ENCODE assay signal across 1 cellular context in the genomic region with DNA sequence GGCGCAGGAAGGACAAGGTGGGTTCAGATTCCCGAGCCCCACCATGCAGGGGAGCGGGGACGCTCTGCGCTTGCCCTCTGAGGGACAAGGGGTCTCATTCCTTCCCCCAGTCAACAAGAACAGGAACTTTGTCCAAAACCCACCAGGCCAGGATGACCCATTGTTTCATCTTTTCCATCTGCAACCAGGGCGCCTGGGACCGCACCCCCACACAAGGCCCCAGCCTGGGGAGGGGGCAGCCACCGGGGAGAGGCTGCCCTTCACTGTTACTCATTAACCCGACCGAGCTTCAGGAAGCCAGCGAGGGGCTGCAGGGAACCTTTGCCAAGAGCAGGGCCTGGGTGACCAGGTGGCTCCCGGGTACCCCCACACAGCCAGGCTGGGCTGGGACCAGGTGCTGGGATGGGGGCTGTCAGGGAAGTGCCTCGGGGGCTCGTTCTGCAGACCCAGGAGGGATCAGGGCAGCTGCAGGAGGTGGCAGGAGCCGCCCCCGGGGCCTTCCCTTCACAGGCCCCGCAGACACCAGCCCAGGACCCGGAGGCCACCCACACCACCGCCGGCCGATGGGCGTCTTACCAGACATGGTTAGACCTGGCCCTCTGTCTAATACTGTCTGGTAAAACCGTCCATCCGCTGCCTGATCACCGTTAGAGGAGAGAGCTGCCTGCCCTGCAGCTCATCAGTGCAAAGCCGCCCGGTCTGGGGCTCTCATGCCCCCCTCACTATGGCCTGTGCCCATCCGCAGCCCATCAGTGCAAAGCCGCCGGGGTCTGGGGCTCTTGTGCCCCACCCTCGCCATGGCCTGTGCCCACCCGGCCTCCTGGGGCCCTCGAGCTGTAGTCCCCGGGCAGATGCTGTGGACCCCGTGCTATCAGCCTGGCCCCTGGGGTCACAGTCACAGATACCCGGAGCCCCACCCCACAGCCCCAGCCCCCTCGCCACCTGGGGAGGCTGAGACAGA.
TF ChIP-seq lines count a peak whose summit lies in the region.

No MANE protein-coding gene starts in this region.

TF ChIP-seq in HepG2, 621 proteins besides CTCF, POLR2A, EP300 and RAD21 (continues in another document):
- TF ChIP-seq ZNF713 (CRISPR knock-in tag; IDR thresholded peaks at IDR 0.05) (no peak), NFE2L1 (CRISPR knock-in tag; IDR thresholded peaks at IDR 0.05; ENCODE audit: borderline replicate concordance) (no peak), MZF1 (CRISPR knock-in tag; IDR thresholded peaks at IDR 0.05; ENCODE audit: borderline replicate concordance) (no peak), ZNF569 (CRISPR knock-in tag; IDR thresholded peaks at IDR 0.05; ENCODE audit: borderline replicate concordance) (no peak), ZNF24 (IDR thresholded peaks at IDR 0.05) (no peak), ZNF180 (CRISPR knock-in tag; IDR thresholded peaks at IDR 0.05; ENCODE audit: borderline replicate concordance, low read depth) (no peak), NR2F2 (IDR thresholded peaks at IDR 0.05; ENCODE audit: borderline replicate concordance, low read depth) (no peak), ZNF333 (CRISPR knock-in tag; IDR thresholded peaks at IDR 0.05; ENCODE audit: borderline replicate concordance) (no peak), ARNT2 (CRISPR knock-in tag; IDR thresholded peaks at IDR 0.05; ENCODE audit: low read depth) (no peak), ZNF558 (CRISPR knock-in tag; IDR thresholded peaks at IDR 0.05; ENCODE audit: borderline replicate concordance) (no peak), ZNF382 (CRISPR knock-in tag; IDR thresholded peaks at IDR 0.05; ENCODE audit: borderline replicate concordance) (no peak), CCAR2 (optimal IDR thresholded peaks at IDR 0.05; ENCODE audit: low read depth, low read length) (no peak), ZNF451 (CRISPR knock-in tag; IDR thresholded peaks at IDR 0.05) (no peak), HNRNPH1 (optimal IDR thresholded peaks at IDR 0.05; ENCODE audit: low read depth, low read length) (no peak), AGO1 (IDR thresholded peaks at IDR 0.05; ENCODE audit: low read depth, low read length, poor library complexity, severe bottlenecking) (no peak), KDM5A (IDR thresholded peaks at IDR 0.05; ENCODE audit: borderline replicate concordance, low read length) (no peak), NR2F1 (CRISPR knock-in tag; IDR thresholded peaks at IDR 0.05) (no peak), ZNF792 (CRISPR knock-in tag; IDR thresholded peaks at IDR 0.05) (no peak), KDM1A (CRISPR knock-in tag; IDR thresholded peaks at IDR 0.05) (no peak), CENPT (CRISPR knock-in tag; IDR thresholded peaks at IDR 0.05; ENCODE audit: low read depth) (no peak), TCF12 (IDR thresholded peaks at IDR 0.05) (no peak), TCF12 (CRISPR knock-in tag; IDR thresholded peaks at IDR 0.05) (no peak), SUZ12 (IDR thresholded peaks at IDR 0.05; ENCODE audit: low read depth, low read length) (no peak), TAF15 (IDR thresholded peaks at IDR 0.05; ENCODE audit: low read depth, low read length, poor library complexity, severe bottlenecking) (no peak), ZNF484 (CRISPR knock-in tag; IDR thresholded peaks at IDR 0.05; ENCODE audit: borderline replicate concordance, low read depth) (no peak), BCL6 (CRISPR knock-in tag; IDR thresholded peaks at IDR 0.05) (no peak), STAG1 (CRISPR knock-in tag; IDR thresholded peaks at IDR 0.05) (no peak), GATAD1 (CRISPR knock-in tag; IDR thresholded peaks at IDR 0.05) (no peak), ZNF17 (CRISPR knock-in tag; IDR thresholded peaks at IDR 0.05) (no peak), SRSF1 (optimal IDR thresholded peaks at IDR 0.05; ENCODE audit: low read depth, low read length) (peak; percentile 55)
- TF ChIP-seq, protein P1, sequence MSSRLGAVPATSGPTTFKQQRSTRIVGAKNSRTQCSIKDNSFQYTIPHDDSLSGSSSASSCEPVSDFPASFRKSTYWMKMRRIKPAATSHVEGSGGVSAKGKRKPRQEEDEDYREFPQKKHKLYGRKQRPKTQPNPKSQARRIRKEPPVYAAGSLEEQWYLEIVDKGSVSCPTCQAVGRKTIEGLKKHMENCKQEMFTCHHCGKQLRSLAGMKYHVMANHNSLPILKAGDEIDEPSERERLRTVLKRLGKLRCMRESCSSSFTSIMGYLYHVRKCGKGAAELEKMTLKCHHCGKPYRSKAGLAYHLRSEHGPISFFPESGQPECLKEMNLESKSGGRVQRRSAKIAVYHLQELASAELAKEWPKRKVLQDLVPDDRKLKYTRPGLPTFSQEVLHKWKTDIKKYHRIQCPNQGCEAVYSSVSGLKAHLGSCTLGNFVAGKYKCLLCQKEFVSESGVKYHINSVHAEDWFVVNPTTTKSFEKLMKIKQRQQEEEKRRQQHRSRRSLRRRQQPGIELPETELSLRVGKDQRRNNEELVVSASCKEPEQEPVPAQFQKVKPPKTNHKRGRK (CRISPR knock-in tag; IDR thresholded peaks at IDR 0.05) = no peak
- TF ChIP-seq, protein P2, sequence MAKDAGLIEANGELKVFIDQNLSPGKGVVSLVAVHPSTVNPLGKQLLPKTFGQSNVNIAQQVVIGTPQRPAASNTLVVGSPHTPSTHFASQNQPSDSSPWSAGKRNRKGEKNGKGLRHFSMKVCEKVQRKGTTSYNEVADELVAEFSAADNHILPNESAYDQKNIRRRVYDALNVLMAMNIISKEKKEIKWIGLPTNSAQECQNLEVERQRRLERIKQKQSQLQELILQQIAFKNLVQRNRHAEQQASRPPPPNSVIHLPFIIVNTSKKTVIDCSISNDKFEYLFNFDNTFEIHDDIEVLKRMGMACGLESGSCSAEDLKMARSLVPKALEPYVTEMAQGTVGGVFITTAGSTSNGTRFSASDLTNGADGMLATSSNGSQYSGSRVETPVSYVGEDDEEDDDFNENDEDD (CRISPR knock-in tag; IDR thresholded peaks at IDR 0.05; ENCODE audit: borderline replicate concordance) = no peak
- TF ChIP-seq, protein P3, sequence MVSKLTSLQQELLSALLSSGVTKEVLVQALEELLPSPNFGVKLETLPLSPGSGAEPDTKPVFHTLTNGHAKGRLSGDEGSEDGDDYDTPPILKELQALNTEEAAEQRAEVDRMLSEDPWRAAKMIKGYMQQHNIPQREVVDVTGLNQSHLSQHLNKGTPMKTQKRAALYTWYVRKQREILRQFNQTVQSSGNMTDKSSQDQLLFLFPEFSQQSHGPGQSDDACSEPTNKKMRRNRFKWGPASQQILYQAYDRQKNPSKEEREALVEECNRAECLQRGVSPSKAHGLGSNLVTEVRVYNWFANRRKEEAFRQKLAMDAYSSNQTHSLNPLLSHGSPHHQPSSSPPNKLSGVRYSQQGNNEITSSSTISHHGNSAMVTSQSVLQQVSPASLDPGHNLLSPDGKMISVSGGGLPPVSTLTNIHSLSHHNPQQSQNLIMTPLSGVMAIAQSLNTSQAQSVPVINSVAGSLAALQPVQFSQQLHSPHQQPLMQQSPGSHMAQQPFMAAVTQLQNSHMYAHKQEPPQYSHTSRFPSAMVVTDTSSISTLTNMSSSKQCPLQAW (CRISPR knock-in tag; IDR thresholded peaks at IDR 0.05) = peak; percentile 99
- TF ChIP-seq, protein P4, sequence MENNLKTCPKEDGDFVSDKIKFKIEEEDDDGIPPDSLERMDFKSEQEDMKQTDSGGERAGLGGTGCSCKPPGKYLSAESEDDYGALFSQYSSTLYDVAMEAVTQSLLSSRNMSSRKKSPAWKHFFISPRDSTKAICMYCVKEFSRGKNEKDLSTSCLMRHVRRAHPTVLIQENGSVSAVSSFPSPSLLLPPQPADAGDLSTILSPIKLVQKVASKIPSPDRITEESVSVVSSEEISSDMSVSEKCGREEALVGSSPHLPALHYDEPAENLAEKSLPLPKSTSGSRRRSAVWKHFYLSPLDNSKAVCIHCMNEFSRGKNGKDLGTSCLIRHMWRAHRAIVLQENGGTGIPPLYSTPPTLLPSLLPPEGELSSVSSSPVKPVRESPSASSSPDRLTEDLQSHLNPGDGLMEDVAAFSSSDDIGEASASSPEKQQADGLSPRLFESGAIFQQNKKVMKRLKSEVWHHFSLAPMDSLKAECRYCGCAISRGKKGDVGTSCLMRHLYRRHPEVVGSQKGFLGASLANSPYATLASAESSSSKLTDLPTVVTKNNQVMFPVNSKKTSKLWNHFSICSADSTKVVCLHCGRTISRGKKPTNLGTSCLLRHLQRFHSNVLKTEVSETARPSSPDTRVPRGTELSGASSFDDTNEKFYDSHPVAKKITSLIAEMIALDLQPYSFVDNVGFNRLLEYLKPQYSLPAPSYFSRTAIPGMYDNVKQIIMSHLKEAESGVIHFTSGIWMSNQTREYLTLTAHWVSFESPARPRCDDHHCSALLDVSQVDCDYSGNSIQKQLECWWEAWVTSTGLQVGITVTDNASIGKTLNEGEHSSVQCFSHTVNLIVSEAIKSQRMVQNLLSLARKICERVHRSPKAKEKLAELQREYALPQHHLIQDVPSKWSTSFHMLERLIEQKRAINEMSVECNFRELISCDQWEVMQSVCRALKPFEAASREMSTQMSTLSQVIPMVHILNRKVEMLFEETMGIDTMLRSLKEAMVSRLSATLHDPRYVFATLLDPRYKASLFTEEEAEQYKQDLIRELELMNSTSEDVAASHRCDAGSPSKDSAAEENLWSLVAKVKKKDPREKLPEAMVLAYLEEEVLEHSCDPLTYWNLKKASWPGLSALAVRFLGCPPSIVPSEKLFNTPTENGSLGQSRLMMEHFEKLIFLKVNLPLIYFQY (CRISPR knock-in tag; IDR thresholded peaks at IDR 0.05; ENCODE audit: borderline replicate concordance) = no peak
- TF ChIP-seq, protein P5, sequence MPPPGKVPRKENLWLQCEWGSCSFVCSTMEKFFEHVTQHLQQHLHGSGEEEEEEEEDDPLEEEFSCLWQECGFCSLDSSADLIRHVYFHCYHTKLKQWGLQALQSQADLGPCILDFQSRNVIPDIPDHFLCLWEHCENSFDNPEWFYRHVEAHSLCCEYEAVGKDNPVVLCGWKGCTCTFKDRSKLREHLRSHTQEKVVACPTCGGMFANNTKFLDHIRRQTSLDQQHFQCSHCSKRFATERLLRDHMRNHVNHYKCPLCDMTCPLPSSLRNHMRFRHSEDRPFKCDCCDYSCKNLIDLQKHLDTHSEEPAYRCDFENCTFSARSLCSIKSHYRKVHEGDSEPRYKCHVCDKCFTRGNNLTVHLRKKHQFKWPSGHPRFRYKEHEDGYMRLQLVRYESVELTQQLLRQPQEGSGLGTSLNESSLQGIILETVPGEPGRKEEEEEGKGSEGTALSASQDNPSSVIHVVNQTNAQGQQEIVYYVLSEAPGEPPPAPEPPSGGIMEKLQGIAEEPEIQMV (CRISPR knock-in tag; IDR thresholded peaks at IDR 0.05; ENCODE audit: low read depth) = no peak
- TF ChIP-seq, protein P6, sequence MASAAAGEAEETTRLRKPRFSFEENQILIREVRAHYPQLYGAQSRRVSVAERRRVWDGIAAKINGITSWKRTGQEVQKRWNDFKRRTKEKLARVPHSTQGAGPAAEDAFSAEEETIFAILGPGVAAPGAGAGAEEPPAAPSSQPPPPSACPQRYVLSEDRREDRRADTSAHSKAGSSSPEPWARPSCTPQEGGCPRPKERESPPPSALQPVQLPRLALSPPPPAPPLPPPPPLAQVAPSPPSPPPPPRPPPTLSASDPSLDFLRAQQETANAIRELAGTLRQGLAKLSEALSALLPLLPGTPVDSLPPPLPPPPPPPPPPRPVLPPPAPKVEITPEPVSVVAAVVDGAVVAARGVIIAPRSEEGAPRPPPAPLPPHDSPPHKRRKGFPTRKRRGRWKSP (CRISPR knock-in tag; IDR thresholded peaks at IDR 0.05) = no peak
- TF ChIP-seq, protein P7, sequence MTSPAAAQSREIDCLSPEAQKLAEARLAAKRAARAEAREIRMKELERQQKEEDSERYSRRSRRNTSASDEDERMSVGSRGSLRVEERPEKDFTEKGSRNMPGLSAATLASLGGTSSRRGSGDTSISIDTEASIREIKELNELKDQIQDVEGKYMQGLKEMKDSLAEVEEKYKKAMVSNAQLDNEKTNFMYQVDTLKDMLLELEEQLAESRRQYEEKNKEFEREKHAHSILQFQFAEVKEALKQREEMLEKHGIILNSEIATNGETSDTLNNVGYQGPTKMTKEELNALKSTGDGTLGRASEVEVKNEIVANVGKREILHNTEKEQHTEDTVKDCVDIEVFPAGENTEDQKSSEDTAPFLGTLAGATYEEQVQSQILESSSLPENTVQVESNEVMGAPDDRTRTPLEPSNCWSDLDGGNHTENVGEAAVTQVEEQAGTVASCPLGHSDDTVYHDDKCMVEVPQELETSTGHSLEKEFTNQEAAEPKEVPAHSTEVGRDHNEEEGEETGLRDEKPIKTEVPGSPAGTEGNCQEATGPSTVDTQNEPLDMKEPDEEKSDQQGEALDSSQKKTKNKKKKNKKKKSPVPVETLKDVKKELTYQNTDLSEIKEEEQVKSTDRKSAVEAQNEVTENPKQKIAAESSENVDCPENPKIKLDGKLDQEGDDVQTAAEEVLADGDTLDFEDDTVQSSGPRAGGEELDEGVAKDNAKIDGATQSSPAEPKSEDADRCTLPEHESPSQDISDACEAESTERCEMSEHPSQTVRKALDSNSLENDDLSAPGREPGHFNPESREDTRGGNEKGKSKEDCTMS (CRISPR knock-in tag; conservative IDR thresholded peaks at IDR 0.05) = no peak
- TF ChIP-seq, protein P8, sequence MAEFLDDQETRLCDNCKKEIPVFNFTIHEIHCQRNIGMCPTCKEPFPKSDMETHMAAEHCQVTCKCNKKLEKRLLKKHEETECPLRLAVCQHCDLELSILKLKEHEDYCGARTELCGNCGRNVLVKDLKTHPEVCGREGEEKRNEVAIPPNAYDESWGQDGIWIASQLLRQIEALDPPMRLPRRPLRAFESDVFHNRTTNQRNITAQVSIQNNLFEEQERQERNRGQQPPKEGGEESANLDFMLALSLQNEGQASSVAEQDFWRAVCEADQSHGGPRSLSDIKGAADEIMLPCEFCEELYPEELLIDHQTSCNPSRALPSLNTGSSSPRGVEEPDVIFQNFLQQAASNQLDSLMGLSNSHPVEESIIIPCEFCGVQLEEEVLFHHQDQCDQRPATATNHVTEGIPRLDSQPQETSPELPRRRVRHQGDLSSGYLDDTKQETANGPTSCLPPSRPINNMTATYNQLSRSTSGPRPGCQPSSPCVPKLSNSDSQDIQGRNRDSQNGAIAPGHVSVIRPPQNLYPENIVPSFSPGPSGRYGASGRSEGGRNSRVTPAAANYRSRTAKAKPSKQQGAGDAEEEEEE (CRISPR knock-in tag; IDR thresholded peaks at IDR 0.05; ENCODE audit: borderline replicate concordance) = no peak
- TF ChIP-seq, protein P9, sequence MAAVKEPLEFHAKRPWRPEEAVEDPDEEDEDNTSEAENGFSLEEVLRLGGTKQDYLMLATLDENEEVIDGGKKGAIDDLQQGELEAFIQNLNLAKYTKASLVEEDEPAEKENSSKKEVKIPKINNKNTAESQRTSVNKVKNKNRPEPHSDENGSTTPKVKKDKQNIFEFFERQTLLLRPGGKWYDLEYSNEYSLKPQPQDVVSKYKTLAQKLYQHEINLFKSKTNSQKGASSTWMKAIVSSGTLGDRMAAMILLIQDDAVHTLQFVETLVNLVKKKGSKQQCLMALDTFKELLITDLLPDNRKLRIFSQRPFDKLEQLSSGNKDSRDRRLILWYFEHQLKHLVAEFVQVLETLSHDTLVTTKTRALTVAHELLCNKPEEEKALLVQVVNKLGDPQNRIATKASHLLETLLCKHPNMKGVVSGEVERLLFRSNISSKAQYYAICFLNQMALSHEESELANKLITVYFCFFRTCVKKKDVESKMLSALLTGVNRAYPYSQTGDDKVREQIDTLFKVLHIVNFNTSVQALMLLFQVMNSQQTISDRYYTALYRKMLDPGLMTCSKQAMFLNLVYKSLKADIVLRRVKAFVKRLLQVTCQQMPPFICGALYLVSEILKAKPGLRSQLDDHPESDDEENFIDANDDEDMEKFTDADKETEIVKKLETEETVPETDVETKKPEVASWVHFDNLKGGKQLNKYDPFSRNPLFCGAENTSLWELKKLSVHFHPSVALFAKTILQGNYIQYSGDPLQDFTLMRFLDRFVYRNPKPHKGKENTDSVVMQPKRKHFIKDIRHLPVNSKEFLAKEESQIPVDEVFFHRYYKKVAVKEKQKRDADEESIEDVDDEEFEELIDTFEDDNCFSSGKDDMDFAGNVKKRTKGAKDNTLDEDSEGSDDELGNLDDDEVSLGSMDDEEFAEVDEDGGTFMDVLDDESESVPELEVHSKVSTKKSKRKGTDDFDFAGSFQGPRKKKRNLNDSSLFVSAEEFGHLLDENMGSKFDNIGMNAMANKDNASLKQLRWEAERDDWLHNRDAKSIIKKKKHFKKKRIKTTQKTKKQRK (IDR thresholded peaks at IDR 0.05; ENCODE audit: low read length) = no peak
